9 cellular contexts compared by ENCODE assay signal in the genomic region with DNA sequence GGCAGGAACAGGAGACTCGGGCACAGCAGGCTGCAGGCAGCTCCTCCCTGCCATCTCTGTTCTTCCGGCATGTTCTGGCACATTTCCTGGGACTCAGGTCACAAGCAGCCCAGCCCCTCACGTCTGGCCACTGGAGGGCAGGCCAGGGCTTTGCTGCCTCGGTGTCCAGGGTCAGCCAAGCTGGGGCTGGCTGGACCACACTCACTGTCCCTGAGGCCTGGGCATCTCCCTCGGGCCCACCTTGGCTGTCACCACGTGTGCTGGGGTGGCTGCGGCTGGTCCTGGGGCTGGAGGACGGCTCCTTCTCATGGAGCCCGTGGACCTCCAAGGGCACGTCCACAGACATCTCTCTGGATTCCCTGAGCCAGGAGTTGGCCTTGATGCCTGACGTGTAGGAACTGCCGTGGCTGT. TPM values are rescaled to one million over a fixed set of nuclear protein-coding genes. Genes with fewer than 3 reads are reported as not detected.
DNase-seq lines count a peak whose midpoint lies in the region; ATAC-seq and TF ChIP-seq lines count a peak whose summit lies in the region.
"Had no signal": no experiment of that assay in that cellular context is flagged by ENCODE, and none has a peak within 500 bp of the region (broad histone marks: within the 10 kb centered on the region; RNA-seq: fewer than 3 reads in every experiment).

No MANE protein-coding gene starts in this region.

- no peaks in the 10 kb centered on the region for H3K9me3 ChIP-seq in NT2/D1 (ENCODE audit: insufficient read depth, low read length)

- no peaks in the 10 kb centered on the region for H3K27me3 Mint-ChIP-seq in osteocyte (ENCODE audit: unreplicated experiment)
- H3K27me3 Mint-ChIP-seq in effector memory CD8-positive, alpha-beta T cell, result peaks cover 0 to 11% of the 10 kb centered on the region in 2 donors
- H3K27me3 Mint-ChIP-seq: central memory CD8-positive, alpha-beta T cell had no signal

- H3K9ac ChIP-seq in NT2/D1 (ENCODE audit: insufficient read length, low read depth), result no peak overlapping the region

- no peak for ATAC-seq in HG03095 (IDR thresholded peaks at IDR 0.05; ENCODE audit: unreplicated experiment)
- no peak for ATAC-seq in effector memory CD8-positive, alpha-beta T cell (replicated peaks)

- DNase-seq in DMS53 treated with DMSO at 0.1 percent for 48 hours (lab: John Stamatoyannopoulos, UW; ENCODE audit: unreplicated experiment), result peak; percentile 32
- peak; percentile 13 for DNase-seq in NT2/D1 (ENCODE audit: low read depth, low spot score)
- DNase-seq in fibroblast of villous mesenchyme (ENCODE audit: low read depth), result peak; percentile 77
- DNase-seq in osteocyte (ENCODE audit: extremely low spot score, unreplicated experiment), result peak; percentile 92
- DNase-seq in effector memory CD8-positive, alpha-beta T cell, result no peak
- DNase-seq in NCI-H524 treated with DMSO at 0.1 percent for 48 hours (lab: John Stamatoyannopoulos, UW), result no peak
- DNase-seq in T1000 (lab: John Stamatoyannopoulos, UW), result no peak

- peak; percentile 88 for TF ChIP-seq CTCF in fibroblast of villous mesenchyme (IDR thresholded peaks at IDR 0.05; ENCODE audit: insufficient read depth, low read depth, low read length)
- peak; percentile 89 for TF ChIP-seq CTCF in osteocyte (IDR thresholded peaks at IDR 0.05)

- H3K4me3 ChIP-seq in NT2/D1 (ENCODE audit: insufficient read length, low read depth) (no peak overlapping the region), fibroblast of villous mesenchyme (ENCODE audit: low read depth, low read length) (no peak overlapping the region)

- H3K27ac Mint-ChIP-seq in osteocyte (ENCODE audit: unreplicated experiment), result no peak overlapping the region
- no peak overlapping the region for H3K27ac Mint-ChIP-seq in effector memory CD8-positive, alpha-beta T cell

- no peaks in the 10 kb centered on the region for H3K36me3 Mint-ChIP-seq in osteocyte (ENCODE audit: unreplicated experiment)
- H3K36me3 Mint-ChIP-seq in effector memory CD8-positive, alpha-beta T cell (ENCODE audit: insufficient read depth), result no peaks in the 10 kb centered on the region

- peaks cover 12% of the 10 kb centered on the region for H3K4me1 Mint-ChIP-seq in osteocyte (ENCODE audit: unreplicated experiment)
- peaks cover 0 to 2% of the 10 kb centered on the region in 2 donors for H3K4me1 Mint-ChIP-seq in effector memory CD8-positive, alpha-beta T cell (ENCODE audit: low read depth in 2 of 2)
- H3K4me1 Mint-ChIP-seq: central memory CD8-positive, alpha-beta T cell had no signal

- no peaks in the 10 kb centered on the region for H3K27me3 ChIP-seq in NT2/D1 (ENCODE audit: insufficient read depth, insufficient read length)

- H3K4me1 ChIP-seq in NT2/D1 (ENCODE audit: insufficient read depth, insufficient read length), result no peaks in the 10 kb centered on the region

- no peaks in the 10 kb centered on the region for H3K9me3 Mint-ChIP-seq in osteocyte (ENCODE audit: unreplicated experiment)
- no peaks in the 10 kb centered on the region for H3K9me3 Mint-ChIP-seq in effector memory CD8-positive, alpha-beta T cell
- H3K9me3 Mint-ChIP-seq: central memory CD8-positive, alpha-beta T cell had no signal

- H3K4me3 Mint-ChIP-seq in osteocyte (ENCODE audit: unreplicated experiment), result no peak overlapping the region
- no peak overlapping the region for H3K4me3 Mint-ChIP-seq in effector memory CD8-positive, alpha-beta T cell
- H3K4me3 Mint-ChIP-seq: central memory CD8-positive, alpha-beta T cell had no signal

- H3K36me3 ChIP-seq in NT2/D1 (ENCODE audit: insufficient read depth, insufficient read length, low read length), result no peaks in the 10 kb centered on the region

RNA-seq across cellular contexts. Expression of a gene that starts 18.5 kb away (rescaled TPM):
- total RNA-seq in fibroblast of villous mesenchyme (not detected in 2 replicates), osteocyte (0.05 and 0.34 TPM in 2 replicates)

Comparison
In these comparisons a context has a peak if more than half of its experiments do, and no peak if none do; other contexts are left out.
1. DNase-seq: peak in DMS53 treated with DMSO at 0.1 percent for 48 hours (single experiment), NT2/D1 (single experiment), fibroblast of villous mesenchyme (single experiment) and osteocyte (single experiment); none in effector memory CD8-positive, alpha-beta T cell (0 of 3), NCI-H524 treated with DMSO at 0.1 percent for 48 hours (single experiment) and T1000 (single experiment).